In the genomic region with DNA sequence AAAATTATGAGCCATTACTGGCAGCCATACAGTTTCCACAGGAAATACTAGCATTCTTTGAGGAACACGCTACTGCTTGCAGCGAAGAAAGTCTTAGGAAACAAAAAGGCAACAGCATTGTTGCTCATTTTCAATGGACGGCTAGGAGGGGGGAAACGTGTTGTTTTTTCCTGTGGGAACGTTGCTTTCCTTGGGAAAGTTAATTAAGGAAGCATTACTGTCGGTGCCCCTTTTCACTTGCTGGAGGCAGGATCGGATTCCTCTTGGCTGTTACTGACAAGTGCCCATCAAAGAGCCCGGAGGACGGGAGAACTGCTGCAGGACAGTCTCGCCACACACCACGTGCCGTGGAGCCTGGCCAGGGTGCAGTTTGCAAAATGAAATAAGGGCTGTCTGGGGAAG, we compare ENCODE assay signal across 9 cellular contexts. TPM values are rescaled to one million over a fixed set of nuclear protein-coding genes. Genes with fewer than 3 reads are reported as not detected.
DNase-seq lines count a peak whose midpoint lies in the region; ATAC-seq, FAIRE-seq and TF ChIP-seq lines count a peak whose summit lies in the region.
"Had no signal": no experiment of that assay in that cellular context is flagged by ENCODE, and none has a peak within 500 bp of the region (broad histone marks: within the 10 kb centered on the region; RNA-seq: fewer than 3 reads in every experiment).

No MANE protein-coding gene starts in this region.

- peak overlapping the region; percentile 60 to 84 (median 70) for H3K4me3 ChIP-seq in breast epithelium
- peak overlapping the region; percentile 34 to 69 (median 66) for H3K4me3 ChIP-seq in keratinocyte (ENCODE audit: control insufficient read depth in 2 of 3, extremely low read depth in 1 of 3, insufficient read depth in 2 of 3, low read depth in 1 of 3, low read length in 3 of 3)

- dilution Hi-C loops in keratinocyte (cut with MboI; ENCODE audit: extremely low pct_ligation_motif_present, low sequenced_read_pairs): no loop called here

- peaks cover 15% of the 10 kb centered on the region for H3K4me1 Mint-ChIP-seq in stimulated activated memory B cell treated with anti-CD40 and anti-IgM and Interleukin-4, amounts not matched to agents 10 μg/mL and 1 μg/mL and 100 μg/mL, for 72 hours

- peak; percentile 48 for FAIRE-seq in keratinocyte (lab: Jason Lieb, UNC)

- H3K9ac ChIP-seq in keratinocyte (ENCODE audit: control insufficient read depth, extremely low read depth, insufficient read depth, low read length): no peak overlapping the region

- H3K4me3 Mint-ChIP-seq in stimulated activated memory B cell treated with anti-CD40 and anti-IgM and Interleukin-4, amounts not matched to agents 10 μg/mL and 1 μg/mL and 100 μg/mL, for 72 hours: peak overlapping the region; percentile 43

- H3K79me2 ChIP-seq in keratinocyte (ENCODE audit: control insufficient read depth, insufficient read depth, low read length): no peaks in the 10 kb centered on the region

- no peaks in the 10 kb centered on the region for H4K20me1 ChIP-seq in keratinocyte (ENCODE audit: control insufficient read depth, extremely low read depth, insufficient read depth, low read length)

- H3K27ac ChIP-seq in breast epithelium (peak overlapping the region in 1 of 2 donors; percentile 76), keratinocyte (ENCODE audit: control insufficient read depth, insufficient read depth, low read length) (no peak overlapping the region)
- H3K27ac ChIP-seq: epithelial cell of prostate had no signal

- peak overlapping the region; percentile 96 for H3K4me2 ChIP-seq in keratinocyte (ENCODE audit: control insufficient read depth, extremely low read depth, insufficient read depth, low read depth, low read length)

- ATAC-seq in stimulated activated memory B cell treated with anti-CD40 and anti-IgM and Interleukin-4, amounts not matched to agents 10 μg/mL and 1 μg/mL and 100 μg/mL, for 72 hours: no peak
- no peak for ATAC-seq in activated naive CD4-positive, alpha-beta T cell treated with anti-CD3 and anti-CD28 coated beads, Interleukin-2, amount 50 U/mL, for 72 hours
- ATAC-seq in HG02763 (IDR thresholded peaks at IDR 0.05; ENCODE audit: unreplicated experiment): no peak

- TF ChIP-seq POLR2A in breast epithelium (IDR thresholded peaks at IDR 0.05): no peak

- H3K27me3 ChIP-seq in breast epithelium: peaks cover 0 to 8% of the 10 kb centered on the region in 2 donors
- peaks cover 22% of the 10 kb centered on the region for H3K27me3 ChIP-seq in keratinocyte (ENCODE audit: control insufficient read depth, extremely low read depth, insufficient read depth, low read length)

- intact Hi-C loops in breast epithelium (cut with DNase I; ENCODE audit: low total_unique reads): no loop called here

- no peaks in the 10 kb centered on the region for H3K4me1 ChIP-seq in breast epithelium
- peaks cover 11% of the 10 kb centered on the region for H3K4me1 ChIP-seq in keratinocyte (ENCODE audit: control insufficient read depth, extremely low read depth, insufficient read depth, low read length)

- H3K9me3 Mint-ChIP-seq in stimulated activated memory B cell treated with anti-CD40 and anti-IgM and Interleukin-4, amounts not matched to agents 10 μg/mL and 1 μg/mL and 100 μg/mL, for 72 hours: no peaks in the 10 kb centered on the region
- no peaks in the 10 kb centered on the region for H3K9me3 Mint-ChIP-seq in activated naive CD4-positive, alpha-beta T cell treated with anti-CD3 and anti-CD28 coated beads, Interleukin-2, amount 50 U/mL, for 72 hours

- H3K9me1 ChIP-seq in keratinocyte (ENCODE audit: control insufficient read depth, extremely low read depth, insufficient read depth, low read length): no peaks in the 10 kb centered on the region

- peak overlapping the region; percentile 83 for H2AFZ ChIP-seq in keratinocyte (ENCODE audit: control insufficient read depth, low read length)

- peaks cover 62% of the 10 kb centered on the region for H3K27me3 Mint-ChIP-seq in stimulated activated memory B cell treated with anti-CD40 and anti-IgM and Interleukin-4, amounts not matched to agents 10 μg/mL and 1 μg/mL and 100 μg/mL, for 72 hours

- no peaks in the 10 kb centered on the region for H3K9me3 ChIP-seq in breast epithelium
- no peaks in the 10 kb centered on the region for H3K9me3 ChIP-seq in keratinocyte (ENCODE audit: control insufficient read depth, low read depth, low read length)

- TF ChIP-seq CTCF in breast epithelium (IDR thresholded peaks at IDR 0.05): no peak
- no peak for TF ChIP-seq CTCF in keratinocyte (optimal IDR thresholded peaks at IDR 0.05 in 1 of 3, IDR thresholded peaks at IDR 0.05 in 1 of 3, conservative IDR thresholded peaks at IDR 0.05 in 1 of 3; ENCODE audit: extremely low read depth in 1 of 3, insufficient read depth in 2 of 3, low read length in 3 of 3)

- no peak overlapping the region for H3K27ac Mint-ChIP-seq in stimulated activated memory B cell treated with anti-CD40 and anti-IgM and Interleukin-4, amounts not matched to agents 10 μg/mL and 1 μg/mL and 100 μg/mL, for 72 hours
- H3K27ac Mint-ChIP-seq in activated naive CD4-positive, alpha-beta T cell treated with anti-CD3 and anti-CD28 coated beads, Interleukin-2, amount 50 U/mL, for 72 hours: no peak overlapping the region

- DNase-seq in HS-5 (ENCODE audit: low read depth) (peak; percentile 19), breast epithelium (ENCODE audit: low spot score in 2 of 2) (no peak), keratinocyte (ENCODE audit: low read depth, low spot score) (no peak), activated gamma-delta T cell treated with Interleukin-2 at 50 U/mL for 16 hours (no peak), AML-193 (lab: John Stamatoyannopoulos, UW) (no peak)
- no peak for DNase-seq in activated naive CD4-positive, alpha-beta T cell treated with anti-CD3 and anti-CD28 coated beads, Interleukin-2, amount 50 U/mL, for 72 hours (ENCODE audit: low spot score in 2 of 2)

- H3K36me3 ChIP-seq in breast epithelium: no peaks in the 10 kb centered on the region
- no peaks in the 10 kb centered on the region for H3K36me3 ChIP-seq in keratinocyte (ENCODE audit: control insufficient read depth in 2 of 2, extremely low read depth in 1 of 2, insufficient read depth in 2 of 2, low read length in 2 of 2)

- no peaks in the 10 kb centered on the region for H3K36me3 Mint-ChIP-seq in stimulated activated memory B cell treated with anti-CD40 and anti-IgM and Interleukin-4, amounts not matched to agents 10 μg/mL and 1 μg/mL and 100 μg/mL, for 72 hours
- H3K36me3 Mint-ChIP-seq in activated naive CD4-positive, alpha-beta T cell treated with anti-CD3 and anti-CD28 coated beads, Interleukin-2, amount 50 U/mL, for 72 hours: peaks cover 11 to 33% of the 10 kb centered on the region in 2 donors

RNA-seq across cellular contexts. Expression of a gene that starts 1.0 kb away (rescaled TPM):
- total RNA-seq in breast epithelium: 10 to 100 TPM in 2 of 3 donors, 1 to 10 TPM in 1; 9.8 to 15.4 (median 10.9) TPM
- polyA plus RNA-seq in keratinocyte: not detected in 3 replicates
- polyA plus RNA-seq in keratinocyte (2011; ENCODE audit: low read depth): not detected
- polyA plus RNA-seq in keratinocyte (2011; cell fraction: cytosol; rRNA removed): 0.03 TPM in 1 of 2 replicates, not detected in the other
- polyA plus RNA-seq in keratinocyte (2011; cell fraction: nucleus; rRNA removed): 0.05 TPM in 1 of 2 replicates, not detected in the other
- not detected in 2 replicates for polyA plus RNA-seq in keratinocyte (2012; ENCODE audit: low replicate concordance)
- polyA minus RNA-seq in keratinocyte: not detected in 3 replicates
- polyA minus RNA-seq in keratinocyte (2011; cell fraction: cytosol; rRNA and poly(A)+ RNA removed): not detected
- polyA minus RNA-seq in keratinocyte (2011; cell fraction: nucleus; rRNA and poly(A)+ RNA removed): not detected in 2 replicates
- total RNA-seq in activated naive CD4-positive, alpha-beta T cell treated with anti-CD3 and anti-CD28 coated beads, Interleukin-2, amount 50 U/mL, for 72 hours: not detected

Comparison
In these comparisons a context has a peak if more than half of its experiments do, and no peak if none do; other contexts are left out.
1. RNA of a gene that starts 1.0 kb away (total RNA-seq): 9.8 to 15.4 TPM in breast epithelium; not detected in activated naive CD4-positive, alpha-beta T cell treated with anti-CD3 and anti-CD28 coated beads, Interleukin-2, amount 50 U/mL, for 72 hours; every median in the first group is over 10 times any median in the second.